ENCODE assay signal across 1 cellular context in the genomic region with DNA sequence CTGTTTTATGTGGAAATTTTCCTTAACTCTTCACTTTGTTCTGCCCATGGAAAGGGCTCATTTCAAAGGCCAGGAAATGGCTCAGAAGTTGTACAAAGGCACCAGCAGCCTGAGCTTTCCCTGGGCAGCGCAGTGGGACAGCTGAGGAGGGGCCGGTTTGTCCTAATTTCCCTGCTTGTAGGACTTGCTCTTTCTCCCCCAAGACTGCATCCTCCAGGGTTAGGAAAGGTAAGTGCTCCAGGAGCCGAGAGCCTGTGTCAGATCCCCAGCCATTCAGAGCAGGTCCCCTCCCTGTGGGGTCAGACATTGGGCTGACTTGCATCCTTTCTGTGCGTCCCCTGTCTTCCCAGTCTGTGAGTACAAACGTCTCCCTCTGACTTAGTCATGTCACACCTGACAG.
TF ChIP-seq lines count a peak whose summit lies in the region.

No MANE protein-coding gene starts in this region.

TF ChIP-seq in H1, 55 proteins besides CTCF, POLR2A, EP300 and RAD21 (continued from another document):
- TF ChIP-seq ATF2 (IDR thresholded peaks at IDR 0.05; ENCODE audit: low read length): no peak
- TF ChIP-seq ZNF274 (IDR thresholded peaks at IDR 0.05; ENCODE audit: borderline replicate concordance, extremely low read depth, low read length): no peak
- TF ChIP-seq BCL11A (IDR thresholded peaks at IDR 0.05; ENCODE audit: low read depth in 2 of 2, low read length in 2 of 2): no peak
- no peak for TF ChIP-seq SP1 (IDR thresholded peaks at IDR 0.05; ENCODE audit: low read depth, low read length)
- no peak for TF ChIP-seq GABPA (IDR thresholded peaks at IDR 0.05; ENCODE audit: borderline replicate concordance, insufficient read depth, low read length)
- TF ChIP-seq, protein P1, sequence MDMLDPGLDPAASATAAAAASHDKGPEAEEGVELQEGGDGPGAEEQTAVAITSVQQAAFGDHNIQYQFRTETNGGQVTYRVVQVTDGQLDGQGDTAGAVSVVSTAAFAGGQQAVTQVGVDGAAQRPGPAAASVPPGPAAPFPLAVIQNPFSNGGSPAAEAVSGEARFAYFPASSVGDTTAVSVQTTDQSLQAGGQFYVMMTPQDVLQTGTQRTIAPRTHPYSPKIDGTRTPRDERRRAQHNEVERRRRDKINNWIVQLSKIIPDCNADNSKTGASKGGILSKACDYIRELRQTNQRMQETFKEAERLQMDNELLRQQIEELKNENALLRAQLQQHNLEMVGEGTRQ (IDR thresholded peaks at IDR 0.05; ENCODE audit: low read length): no peak
- no peak for TF ChIP-seq TCF12 (IDR thresholded peaks at IDR 0.05; ENCODE audit: low read depth, low read length)
- TF ChIP-seq SIRT6 (IDR thresholded peaks at IDR 0.05; ENCODE audit: low read length): no peak
TF ChIP-seq in H1: peak in this region for 0.
